ENCODE assay signal across 11 cellular contexts in genomic region chr14:28294834-28295440, GRCh38.
DNase-seq lines count a peak whose midpoint lies in the region; ATAC-seq and TF ChIP-seq lines count a peak whose summit lies in the region.
"Had no signal": no experiment of that assay in that cellular context is flagged by ENCODE, and none has a peak within 500 bp of the region (broad histone marks: within the 10 kb centered on the region; RNA-seq: fewer than 3 reads in every experiment).

No MANE protein-coding gene starts in this region.

- no peak overlapping the region for H3K4me2 ChIP-seq in SU-DHL-6 (ENCODE audit: low read depth, low read length, poor library complexity, severe bottlenecking)

- no peak overlapping the region for H2AFZ ChIP-seq in SU-DHL-6 (ENCODE audit: low read depth, low read length, severe bottlenecking)

- H3K4me1 ChIP-seq in iPS DF 6.9 (ENCODE audit: control insufficient read depth, insufficient read depth, low read length) (no peaks in the 10 kb centered on the region), psoas muscle (no peaks in the 10 kb centered on the region)

- no peaks in the 10 kb centered on the region for H3K79me2 ChIP-seq in SU-DHL-6 (ENCODE audit: insufficient read depth, low read length)

- H3K9me3 ChIP-seq in SU-DHL-6 (ENCODE audit: insufficient read depth, low read length) (no peaks in the 10 kb centered on the region), iPS DF 6.9 (ENCODE audit: control insufficient read depth, insufficient read depth, low read length) (no peaks in the 10 kb centered on the region), psoas muscle (no peaks in the 10 kb centered on the region)

- no peak overlapping the region for H3K4me3 Mint-ChIP-seq in Calu3 (ENCODE audit: low read depth, unreplicated experiment)
- H3K4me3 Mint-ChIP-seq: central memory CD8-positive, alpha-beta T cell; memory B cell had no signal

- H3F3A ChIP-seq in SU-DHL-6 (ENCODE audit: insufficient read depth) = no peaks in the 10 kb centered on the region

- no peaks in the 10 kb centered on the region for H4K20me1 ChIP-seq in SU-DHL-6 (ENCODE audit: low read depth, low read length)

- no peak overlapping the region for H3K4me3 ChIP-seq in Jurkat, Clone E6-1 (ENCODE audit: low read length)
- no peak overlapping the region for H3K4me3 ChIP-seq in SU-DHL-6 (ENCODE audit: insufficient read depth, low read length, poor library complexity, severe bottlenecking)
- H3K4me3 ChIP-seq in iPS DF 6.9 (ENCODE audit: low read length) = no peak overlapping the region
- no peak overlapping the region for H3K4me3 ChIP-seq in psoas muscle

- no peaks in the 10 kb centered on the region for H3K27me3 Mint-ChIP-seq in Calu3 (ENCODE audit: unreplicated experiment)
- H3K27me3 Mint-ChIP-seq: central memory CD8-positive, alpha-beta T cell; memory B cell had no signal

- H3K9me2 ChIP-seq in SU-DHL-6 (replicated peaks; ENCODE audit: insufficient read depth, low read length) = no peaks in the 10 kb centered on the region

- no peaks in the 10 kb centered on the region for H3K36me3 Mint-ChIP-seq in Calu3 (ENCODE audit: insufficient read depth, unreplicated experiment)
- H3K36me3 Mint-ChIP-seq: memory B cell had no signal

- no TSS peak for BruUV-seq in Calu3 (replicated peaks; lab: Mats Ljungman, UMichigan)

- DNase-seq in Calu3 = peak; percentile 6
- DNase-seq in Jurkat, Clone E6-1 (ENCODE audit: low read depth, low spot score) = peak; percentile 79
- DNase-seq in iPS DF 6.9 (ENCODE audit: low read depth, low spot score) = peak; percentile 45
- DNase-seq in psoas muscle = no peak
- DNase-seq in left colon = no peak
- DNase-seq in effector CD8-positive, alpha-beta T cell (lab: John Stamatoyannopoulos, UW) = no peak
- DNase-seq: stimulated activated CD4-positive, alpha-beta T cell treated with anti-CD3 and anti-CD28 coated beads, Interleukin-4, amount 100 ng/mL, for 1 hour had no signal

- TF ChIP-seq CTCF in Calu3 (IDR thresholded peaks at IDR 0.05; ENCODE audit: unreplicated experiment) = no peak
- peak; percentile 14 for TF ChIP-seq CTCF in SU-DHL-6 (IDR thresholded peaks at IDR 0.05; ENCODE audit: insufficient read depth, low read length, poor library complexity, severe bottlenecking)
- no peak for TF ChIP-seq CTCF in psoas muscle (IDR thresholded peaks at IDR 0.05)

- H3K4me1 Mint-ChIP-seq in Calu3 (ENCODE audit: low read depth, unreplicated experiment) = no peaks in the 10 kb centered on the region
- H3K4me1 Mint-ChIP-seq: central memory CD8-positive, alpha-beta T cell; memory B cell had no signal

- H3K27ac ChIP-seq in SU-DHL-6 (ENCODE audit: low read depth, low read length) (no peak overlapping the region), iPS DF 6.9 (ENCODE audit: low read length) (no peak overlapping the region), psoas muscle (no peak overlapping the region)

- H3K27ac Mint-ChIP-seq in Calu3 (ENCODE audit: unreplicated experiment) = no peak overlapping the region
- H3K27ac Mint-ChIP-seq: memory B cell had no signal

- H3K36me3 ChIP-seq in SU-DHL-6 (ENCODE audit: low read length) (no peaks in the 10 kb centered on the region), iPS DF 6.9 (ENCODE audit: control insufficient read depth, insufficient read depth, low read length) (no peaks in the 10 kb centered on the region), psoas muscle (ENCODE audit: insufficient read depth in 1 of 2, low read depth in 1 of 2) (no peaks in the 10 kb centered on the region)

- CTCF ChIA-PET in Calu3 (lab: Charles Lee) = interaction anchor here (1.4 kb wide), 1 partner anchor 14 kb away, joined by 4 read pairs; no protein-coding TSS in a partner anchor

- WGBS in iPS DF 6.9 (ENCODE audit: insufficient coverage, insufficient read length) = no CpG with 5 or more reads among the region's 6 CpGs
- WGBS in psoas muscle, 3 donors = 49 to 59% (median 55%) methylated on average over 6 of the region's 6 CpGs

- intact Hi-C loops in Calu3 (cut with micrococcal nuclease; ENCODE audit: unreplicated experiment) = no loop called here
- intact Hi-C loops in psoas muscle (cut with DNase I) = no loop called here
- intact Hi-C loops in left colon (cut with DNase I, micrococcal nuclease) = no loop called here

- H3K9me3 Mint-ChIP-seq in Calu3 (ENCODE audit: low read depth, unreplicated experiment) = peaks cover 10% of the 10 kb centered on the region

- no peaks in the 10 kb centered on the region for H3K27me3 ChIP-seq in SU-DHL-6 (ENCODE audit: low read length)
- no peaks in the 10 kb centered on the region for H3K27me3 ChIP-seq in iPS DF 6.9 (ENCODE audit: control insufficient read depth, insufficient read depth, low read length)
- no peaks in the 10 kb centered on the region for H3K27me3 ChIP-seq in psoas muscle (ENCODE audit: insufficient read depth in 3 of 3, low read length in 2 of 3)

- no peak overlapping the region for H3K9ac ChIP-seq in SU-DHL-6 (ENCODE audit: low read length)

- ATAC-seq in psoas muscle = no peak
- no peak for ATAC-seq in left colon
- ATAC-seq in HG03432 (IDR thresholded peaks at IDR 0.05; ENCODE audit: unreplicated experiment) = no peak

Comparison
In these comparisons a context has a peak if more than half of its experiments do, and no peak if none do; other contexts are left out.
1. DNase-seq: peak in Calu3 (single experiment), Jurkat, Clone E6-1 (single experiment) and iPS DF 6.9 (single experiment); none in psoas muscle (0 of 2), left colon (0 of 2) and effector CD8-positive, alpha-beta T cell (single experiment).